ENCODE assay signal across 21 cellular contexts in the genomic region with DNA sequence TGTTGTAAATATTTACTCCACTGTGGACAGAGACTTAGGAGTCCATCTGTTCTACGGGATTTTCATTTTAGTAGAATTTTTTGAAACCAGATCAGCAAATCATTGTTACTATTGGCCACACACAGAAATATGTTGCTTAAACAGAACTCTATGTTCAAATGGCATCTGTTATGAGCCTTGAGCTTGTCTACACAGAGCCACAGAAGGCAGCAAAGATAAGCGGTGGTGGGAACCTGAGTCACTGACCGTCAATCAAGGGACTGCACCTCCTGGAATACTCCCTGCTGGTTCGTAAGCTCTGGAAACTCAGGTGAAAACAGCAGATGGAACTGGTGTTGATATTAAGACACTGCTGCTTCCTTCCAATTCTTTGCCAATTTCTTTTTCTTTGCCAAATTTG.
DNase-seq lines count a peak whose midpoint lies in the region; ATAC-seq, FAIRE-seq and TF ChIP-seq lines count a peak whose summit lies in the region.
"Had no signal": no experiment of that assay in that cellular context is flagged by ENCODE, and none has a peak within 500 bp of the region (broad histone marks: within the 10 kb centered on the region; RNA-seq: fewer than 3 reads in every experiment).

No MANE protein-coding gene starts in this region.

- H3K4me1 ChIP-seq in K562 (replicated peaks in 1 of 2; ENCODE audit: control insufficient read depth in 2 of 2, insufficient read depth in 2 of 2, low read length in 2 of 2) = no peaks in the 10 kb centered on the region
- H3K4me1 ChIP-seq: A549, HAP-1 had no signal

- no peak for TF ChIP-seq CTCF in K562 (IDR thresholded peaks at IDR 0.05 in 2 of 3, conservative IDR thresholded peaks at IDR 0.05 in 1 of 3; ENCODE audit: insufficient read depth in 2 of 3, low read depth in 1 of 3, low read length in 3 of 3)

- intact Hi-C loops in K562 (cut with micrococcal nuclease) = no loop called here

- BruUV-seq in K562 (replicated peaks; lab: Mats Ljungman, UMichigan) = no TSS peak

- H3K4me3 ChIP-seq in K562 = no peak overlapping the region
- H3K4me3 ChIP-seq: A549, HAP-1 had no signal

- H3K9me1 ChIP-seq in K562 (ENCODE audit: control insufficient read depth, insufficient read depth, low read length) = no peaks in the 10 kb centered on the region

- no peaks in the 10 kb centered on the region for H3K9me3 ChIP-seq in K562 (replicated peaks; ENCODE audit: control insufficient read depth, insufficient read depth, low read depth, low read length)
- H3K9me3 ChIP-seq: A549, HAP-1 had no signal

- ATAC-seq in K562 (no peak), HG02588 (IDR thresholded peaks at IDR 0.05; ENCODE audit: unreplicated experiment) (no peak)
- ATAC-seq: A549; CD8-positive, alpha-beta T cell had no signal

- no peaks in the 10 kb centered on the region for H3K36me3 ChIP-seq in K562 (ENCODE audit: control insufficient read depth, insufficient read depth, low read length)
- H3K36me3 ChIP-seq: HAP-1 had no signal

- POLR2A ChIA-PET in K562 (lab: Yijun Ruan, JAX) = no interaction called here

- H2AFZ ChIP-seq in K562 (ENCODE audit: low read depth, low read length) = no peak overlapping the region

- WGBS in K562 (ENCODE audit: insufficient coverage, low coverage, missing lambda C conversion rate) = 1% methylated on average over 4 of the region's 4 CpGs

- DNase-seq in Ammon's horn (ENCODE audit: low spot score) (peak; percentile 5), G401 (ENCODE audit: low spot score) (peak; percentile 81), K562 (ENCODE audit: extremely low read depth in 1 of 4, low spot score in 3 of 4) (peak in 1 of 4 experiments; percentile 25), iPS-NIHi7 (ENCODE audit: extremely low spot score) (peak; percentile 26), HTR-8/SVneo (ENCODE audit: insufficient read length, low spot score) (no peak), GM12891 (ENCODE audit: insufficient read length, low spot score) (no peak)
- DNase-seq: 8988T; ACHN; AML-193; CD8-positive, alpha-beta T cell; DMS 273 treated with DMSO at 0.1 percent for 48 hours; DMS79; GOT3; HFFc6 had no signal

- H3K27ac ChIP-seq in K562 (ENCODE audit: extremely low read depth, low read depth, low read length) = no peak overlapping the region
- H3K27ac ChIP-seq: A549 had no signal

- no peaks in the 10 kb centered on the region for H3K27me3 ChIP-seq in K562 (ENCODE audit: control insufficient read depth in 2 of 2, insufficient read depth in 2 of 2, low read length in 2 of 2)

- FAIRE-seq in K562 (lab: Jason Lieb, UNC) = no peak
- FAIRE-seq in HTR-8/SVneo (lab: Jason Lieb, UNC) = no peak
- FAIRE-seq in GM12891 (lab: Jason Lieb, UNC) = no peak
- FAIRE-seq: A549, D721Med, G401.6, GM19239, H54 had no signal

- CTCF ChIA-PET in K562 (lab: Yijun Ruan, JAX; ENCODE audit: low intra/inter-chr PET ratio) = no interaction called here

- no peaks in the 10 kb centered on the region for H4K20me1 ChIP-seq in K562 (replicated peaks; ENCODE audit: control insufficient read depth, insufficient read depth, low read length)

- H3K79me2 ChIP-seq in K562 (ENCODE audit: control insufficient read depth, insufficient read depth, low read length) = no peaks in the 10 kb centered on the region

- TF ChIP-seq POLR2A in K562 (conservative IDR thresholded peaks at IDR 0.05) (no peak), GM12891 (IDR thresholded peaks at IDR 0.05; ENCODE audit: low read depth, low read length) (no peak)

- no peak for TF ChIP-seq EP300 in K562 (IDR thresholded peaks at IDR 0.05; ENCODE audit: low read length)

- no peak for TF ChIP-seq RAD21 in K562 (CRISPR knock-in tag; conservative IDR thresholded peaks at IDR 0.05 in 1 of 2, IDR thresholded peaks at IDR 0.05 in 1 of 2)

- H3K4me2 ChIP-seq in K562 (ENCODE audit: insufficient read depth, low read length) = no peak overlapping the region
- H3K4me2 ChIP-seq: A549 had no signal

- in situ Hi-C loops in G401 (cut with HindIII; ENCODE audit: low sequenced_read_pairs) = no loop called here
- in situ Hi-C loops in K562 (cut with MboI) = no loop called here

- H3K9ac ChIP-seq in K562 (ENCODE audit: insufficient read depth in 1 of 2, low read depth in 2 of 2, low read length in 2 of 2) = no peak overlapping the region

TF ChIP-seq in K562, 482 proteins besides CTCF, POLR2A, EP300 and RAD21:
- TF ChIP-seq PYGO2 (tag; IDR thresholded peaks at IDR 0.05) (no peak), TCF3 (CRISPR knock-in tag; IDR thresholded peaks at IDR 0.05) (peak; percentile 43), CBX5 (IDR thresholded peaks at IDR 0.05; ENCODE audit: borderline replicate concordance, low read depth) (no peak), CBFA2T2 (conservative IDR thresholded peaks at IDR 0.05) (0 out of 2 replicates have a peak, but pooled peaks have one; percentile 13), CBFA2T3 (IDR thresholded peaks at IDR 0.05) (0 out of 2 replicates have a peak, but pooled peaks have one; percentile 23)
TF ChIP-seq in K562: peak in this region for 3.

TF ChIP-seq in GM12891, 5 proteins besides CTCF, POLR2A, EP300 and RAD21:
- no peak for TF ChIP-seq TAF1 (IDR thresholded peaks at IDR 0.05; ENCODE audit: low read depth, low read length)
- TF ChIP-seq POU2F2 (IDR thresholded peaks at IDR 0.05; ENCODE audit: low read depth, low read length) = no peak
- no peak for TF ChIP-seq PAX5 (IDR thresholded peaks at IDR 0.05; ENCODE audit: insufficient read depth, low read length, severe bottlenecking)
- no peak for TF ChIP-seq SPI1 (IDR thresholded peaks at IDR 0.05; ENCODE audit: low read depth, low read length)

Comparison
In these comparisons a context has a peak if more than half of its experiments do, and no peak if none do; other contexts are left out.
1. DNase-seq: peak in Ammon's horn (single experiment), G401 (single experiment) and iPS-NIHi7 (single experiment); none in HTR-8/SVneo (single experiment) and GM12891 (single experiment).